Comparison of ENCODE assay signal across 17 cellular contexts in genomic region chr17:28940142-28940541, GRCh38. TPM values are rescaled to one million over a fixed set of nuclear protein-coding genes. Genes with fewer than 3 reads are reported as not detected.
A peak's percentile ranks its signal among the peaks of the same experiment; 100 is the strongest.
DNase-seq lines count a peak whose midpoint lies in the region; ATAC-seq and TF ChIP-seq lines count a peak whose summit lies in the region.
"Had no signal": no experiment of that assay in that cellular context is flagged by ENCODE, and none has a peak within 500 bp of the region (broad histone marks: within the 10 kb centered on the region; RNA-seq: fewer than 3 reads in every experiment).

No MANE protein-coding gene starts in this region.

- H3K9me3 Mint-ChIP-seq in activated naive CD4-positive, alpha-beta T cell treated with anti-CD3 and anti-CD28 coated beads, Interleukin-2, amount 50 U/mL, for 24 hours, result no peaks in the 10 kb centered on the region
- H3K9me3 Mint-ChIP-seq in GM23338 (no peaks in the 10 kb centered on the region), brain (no peaks in the 10 kb centered on the region)
- H3K9me3 Mint-ChIP-seq: activated T-helper 2 cell treated with anti-CD3 and anti-CD28 coated beads, Interferon-gamma antibody, Interleukin-2, Interleukin-4, amounts not matched to agents 10 μg/mL and 5 μg/mL and 100 μg/mL, durations not matched to agents 14 hours and 24 hours and 36 hours; HFFc6; IgD-negative memory B cell had no signal

- H3K4me3 ChIP-seq in GM23338 (no peak overlapping the region), prostate gland (no peak overlapping the region), GM23248 (no peak overlapping the region)
- H3K4me3 ChIP-seq: body of pancreas, stomach, uterus had no signal

- no peaks in the 10 kb centered on the region for H3K27me3 Mint-ChIP-seq in activated naive CD4-positive, alpha-beta T cell treated with anti-CD3 and anti-CD28 coated beads, Interleukin-2, amount 50 U/mL, for 24 hours
- H3K27me3 Mint-ChIP-seq in GM23338 (ENCODE audit: insufficient read depth, low read depth, poor library complexity) (no peaks in the 10 kb centered on the region), brain (no peaks in the 10 kb centered on the region)
- H3K27me3 Mint-ChIP-seq: IgD-negative memory B cell had no signal

- no peak overlapping the region for H2AFZ ChIP-seq in GM23338
- no peak overlapping the region for H2AFZ ChIP-seq in GM23248

- H3K4me2 ChIP-seq in GM23338 (no peak overlapping the region; the same call in 1 of the 2 replicates), GM23248 (ENCODE audit: unreplicated experiment) (no peak overlapping the region)

- peak overlapping the region; percentile 13 for H3K27ac Mint-ChIP-seq in activated naive CD4-positive, alpha-beta T cell treated with anti-CD3 and anti-CD28 coated beads, Interleukin-2, amount 50 U/mL, for 24 hours
- H3K27ac Mint-ChIP-seq in GM23338, result no peak overlapping the region
- peak overlapping the region in 4 of 5 experiments; percentile 72 to 90 (median 78) for H3K27ac Mint-ChIP-seq in brain
- H3K27ac Mint-ChIP-seq: activated T-helper 2 cell treated with anti-CD3 and anti-CD28 coated beads, Interferon-gamma antibody, Interleukin-2, Interleukin-4, amounts not matched to agents 10 μg/mL and 5 μg/mL and 100 μg/mL, durations not matched to agents 14 hours and 24 hours and 36 hours had no signal

- H3K9me2 ChIP-seq in GM23338 (ENCODE audit: insufficient read depth), result no peaks in the 10 kb centered on the region
- no peaks in the 10 kb centered on the region for H3K9me2 ChIP-seq in GM23248 (ENCODE audit: insufficient read depth)

- H3K36me3 Mint-ChIP-seq in activated naive CD4-positive, alpha-beta T cell treated with anti-CD3 and anti-CD28 coated beads, Interleukin-2, amount 50 U/mL, for 24 hours, result peaks cover 8% of the 10 kb centered on the region
- H3K36me3 Mint-ChIP-seq in GM23338 (ENCODE audit: low read depth), result peaks cover 30% of the 10 kb centered on the region
- peaks cover 34% of the 10 kb centered on the region for H3K36me3 Mint-ChIP-seq in brain
- H3K36me3 Mint-ChIP-seq: IgD-negative memory B cell had no signal

- intact Hi-C loops in prostate gland (cut with DNase I), result no loop called here

- no peak for ATAC-seq in GM23338
- ATAC-seq: body of pancreas, Panc1 had no signal

- in situ Hi-C loops in GM23248 (cut with MboI), result no loop called here

- H3K79me2 ChIP-seq in GM23338 (replicated peaks; ENCODE audit: insufficient read depth) (peaks cover 100% of the 10 kb centered on the region), GM23248 (ENCODE audit: insufficient read depth) (peaks cover 100% of the 10 kb centered on the region)

- H3F3A ChIP-seq in GM23338 (replicated peaks; ENCODE audit: low read depth), result peaks cover 16% of the 10 kb centered on the region
- peaks cover 41% of the 10 kb centered on the region for H3F3A ChIP-seq in GM23248 (ENCODE audit: insufficient read depth)

- H3K9me3 ChIP-seq in prostate gland (no peaks in the 10 kb centered on the region), GM23248 (ENCODE audit: low read depth) (no peaks in the 10 kb centered on the region)
- H3K9me3 ChIP-seq: body of pancreas, stomach, uterus had no signal

- no peak overlapping the region for H3K9ac ChIP-seq in GM23248

- peaks cover 55% of the 10 kb centered on the region for H3K4me1 ChIP-seq in GM23338 (ENCODE audit: insufficient read depth)
- H3K4me1 ChIP-seq in prostate gland (replicated peaks), result peaks cover 32% of the 10 kb centered on the region
- H3K4me1 ChIP-seq in GM23248 (ENCODE audit: insufficient read depth), result peaks cover 45% of the 10 kb centered on the region

- TF ChIP-seq CTCF in GM23338 (conservative IDR thresholded peaks at IDR 0.05; ENCODE audit: low read depth in 2 of 2), result no peak
- no peak for TF ChIP-seq CTCF in brain (conservative IDR thresholded peaks at IDR 0.05)
- no peak for TF ChIP-seq CTCF in prostate gland (IDR thresholded peaks at IDR 0.05)
- TF ChIP-seq CTCF in GM10266 (IDR thresholded peaks at IDR 0.05; ENCODE audit: control insufficient read depth, insufficient read depth, low read depth, missing control alignments), result no peak

- H3K4me3 Mint-ChIP-seq in activated naive CD4-positive, alpha-beta T cell treated with anti-CD3 and anti-CD28 coated beads, Interleukin-2, amount 50 U/mL, for 24 hours, result peak overlapping the region; percentile 38
- H3K4me3 Mint-ChIP-seq in GM23338 (no peak overlapping the region), brain (peak overlapping the region; percentile 7 to 60 (median 49))
- H3K4me3 Mint-ChIP-seq: HFFc6 had no signal

- H3K4me1 Mint-ChIP-seq in activated naive CD4-positive, alpha-beta T cell treated with anti-CD3 and anti-CD28 coated beads, Interleukin-2, amount 50 U/mL, for 24 hours, result peaks cover 91% of the 10 kb centered on the region
- H3K4me1 Mint-ChIP-seq in GM23338, result peaks cover 59% of the 10 kb centered on the region
- peaks cover 85% of the 10 kb centered on the region for H3K4me1 Mint-ChIP-seq in brain

- DNase-seq in activated naive CD4-positive, alpha-beta T cell treated with Interleukin-2 at 50 U/mL for 16 hours, result no peak
- DNase-seq in GM23338 (ENCODE audit: low spot score), result no peak
- no peak for DNase-seq in prostate gland (ENCODE audit: low spot score)
- no peak for DNase-seq in GM23248
- no peak for DNase-seq in SKM-1 treated with dmso at 0.1 percent for 144 hours (lab: John Stamatoyannopoulos, UW; ENCODE audit: unreplicated experiment)
- DNase-seq in GM10266 (ENCODE audit: extremely low spot score), result no peak
- DNase-seq: body of pancreas, HFFc6, NCI-H1092 treated with DMSO at 0.1 percent for 48 hours, stomach, SW 1271, uterus had no signal

- peak overlapping the region; percentile 71 for H3K27ac ChIP-seq in GM23338 (ENCODE audit: low read depth)
- peak overlapping the region; percentile 15 to 21 for H3K27ac ChIP-seq in prostate gland
- H3K27ac ChIP-seq in GM23248, result no peak overlapping the region
- H3K27ac ChIP-seq: body of pancreas, uterus had no signal

- H3K36me3 ChIP-seq in GM23338 (ENCODE audit: insufficient read depth) (peaks cover 15% of the 10 kb centered on the region; the same call in 1 of the 2 replicates), prostate gland (no peaks in the 10 kb centered on the region), GM23248 (ENCODE audit: low read depth) (peaks cover 6% of the 10 kb centered on the region; the same call in 1 of the 2 replicates)
- H3K36me3 ChIP-seq: uterus had no signal

- 65% methylated on average over 3 of the region's 3 CpGs for WGBS in prostate gland
- 93 to 99% methylated on average over 3 of the region's 3 CpGs for WGBS in GM23248 (ENCODE audit: low coverage in 1 of 2, low lambda C conversion rate in 2 of 2, missing lambda C conversion rate in 2 of 2), 2 experiments

- no peak for TF ChIP-seq POLR2A in prostate gland (IDR thresholded peaks at IDR 0.05)

- H3K27me3 ChIP-seq in GM23338 (ENCODE audit: insufficient read depth) (no peaks in the 10 kb centered on the region), prostate gland (replicated peaks; ENCODE audit: insufficient read depth) (no peaks in the 10 kb centered on the region), GM23248 (replicated peaks; ENCODE audit: insufficient read depth) (no peaks in the 10 kb centered on the region)
- H3K27me3 ChIP-seq: body of pancreas, stomach, uterus had no signal

- H4K20me1 ChIP-seq in GM23338 (replicated peaks; ENCODE audit: insufficient read depth) (peaks cover 72% of the 10 kb centered on the region), GM23248 (ENCODE audit: insufficient read depth) (peaks cover 17% of the 10 kb centered on the region)

TF ChIP-seq in GM23338, 12 proteins besides CTCF, POLR2A, EP300 and RAD21 (continues in another document):
- TF ChIP-seq EZH2 (IDR thresholded peaks at IDR 0.05; ENCODE audit: low read depth, unreplicated experiment), result no peak
- no peak for TF ChIP-seq ZNF114 (CRISPR knock-in tag; IDR thresholded peaks at IDR 0.05)
- TF ChIP-seq ZNF331 (CRISPR knock-in tag; IDR thresholded peaks at IDR 0.05; ENCODE audit: low read depth), result no peak
- TF ChIP-seq STAT1 (IDR thresholded peaks at IDR 0.05; ENCODE audit: unreplicated experiment), result no peak
- no peak for TF ChIP-seq JUNB (IDR thresholded peaks at IDR 0.05; ENCODE audit: unreplicated experiment)
- TF ChIP-seq, protein P1, sequence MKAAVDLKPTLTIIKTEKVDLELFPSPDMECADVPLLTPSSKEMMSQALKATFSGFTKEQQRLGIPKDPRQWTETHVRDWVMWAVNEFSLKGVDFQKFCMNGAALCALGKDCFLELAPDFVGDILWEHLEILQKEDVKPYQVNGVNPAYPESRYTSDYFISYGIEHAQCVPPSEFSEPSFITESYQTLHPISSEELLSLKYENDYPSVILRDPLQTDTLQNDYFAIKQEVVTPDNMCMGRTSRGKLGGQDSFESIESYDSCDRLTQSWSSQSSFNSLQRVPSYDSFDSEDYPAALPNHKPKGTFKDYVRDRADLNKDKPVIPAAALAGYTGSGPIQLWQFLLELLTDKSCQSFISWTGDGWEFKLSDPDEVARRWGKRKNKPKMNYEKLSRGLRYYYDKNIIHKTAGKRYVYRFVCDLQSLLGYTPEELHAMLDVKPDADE (IDR thresholded peaks at IDR 0.05), result no peak
- no peak for TF ChIP-seq NANOG (IDR thresholded peaks at IDR 0.05; ENCODE audit: borderline replicate concordance)
- no peak for TF ChIP-seq EZH2phosphoT487 (IDR thresholded peaks at IDR 0.05; ENCODE audit: unreplicated experiment)

RNA-seq across cellular contexts. Expression of gene PHF12, which starts 11.2 kb away (rescaled TPM):
- total RNA-seq in GM23338 (2014; rRNA removed; shearing (Covaris generic)), result 41.0 and 45.4 TPM in 2 replicates
- polyA plus RNA-seq in GM23338 (2016; fragmentation: Nextera tagmentation; extraction: Ambion mirVana), result 19.7 and 20.8 TPM in 2 replicates
- 43.1 TPM for polyA plus RNA-seq in brain (ENCODE audit: insufficient read depth, low read depth, low replicate concordance)
- 100 to 1,000 TPM in 1 of 2 donors, 10 to 100 TPM in 1; 74.9 to 112 TPM for total RNA-seq in prostate gland
- total RNA-seq in GM23248 (2014; rRNA removed; shearing (Covaris generic)), result 27.7 and 46.9 TPM in 2 replicates
- polyA plus RNA-seq in GM23248 (2016; fragmentation: Nextera tagmentation; extraction: Ambion mirVana), result 5.9 and 6.1 TPM in 2 replicates

RNA-seq across cellular contexts. Expression of gene DHRS13, which starts 37.3 kb away (rescaled TPM):
- 31.3 and 34.2 TPM in 2 replicates for total RNA-seq in GM23338 (2014; rRNA removed; shearing (Covaris generic))
- polyA plus RNA-seq in GM23338 (2016; fragmentation: Nextera tagmentation; extraction: Ambion mirVana) (5.4 and 7.0 TPM in 2 replicates), brain (ENCODE audit: insufficient read depth, low read depth, low replicate concordance) (34.5 TPM), GM23248 (2016; fragmentation: Nextera tagmentation; extraction: Ambion mirVana) (2.6 and 3.2 TPM in 2 replicates)
- 10 to 100 TPM; 36.8 to 61.3 TPM for total RNA-seq in prostate gland
- total RNA-seq in GM23248 (2014; rRNA removed; shearing (Covaris generic)), result 4.7 and 5.2 TPM in 2 replicates

RNA-seq across cellular contexts. Expression of gene FLOT2, which starts 42.6 kb away (rescaled TPM):
- total RNA-seq in GM23338 (2014; rRNA removed; shearing (Covaris generic)), result 66.1 and 66.3 TPM in 2 replicates
- 49.8 and 51.0 TPM in 2 replicates for polyA plus RNA-seq in GM23338 (2016; fragmentation: Nextera tagmentation; extraction: Ambion mirVana)
- 183 TPM for polyA plus RNA-seq in brain (ENCODE audit: insufficient read depth, low read depth, low replicate concordance)
- total RNA-seq in prostate gland, result 100 to 1,000 TPM in 1 of 2 donors, 10 to 100 TPM in 1; 82.9 to 121 TPM
- total RNA-seq in GM23248 (2014; rRNA removed; shearing (Covaris generic)), result 28.6 and 33.2 TPM in 2 replicates
- polyA plus RNA-seq in GM23248 (2016; fragmentation: Nextera tagmentation; extraction: Ambion mirVana), result 55.0 TPM in 2 replicates
